Comparison of ENCODE assay signal across 16 cellular contexts in the genomic region with DNA sequence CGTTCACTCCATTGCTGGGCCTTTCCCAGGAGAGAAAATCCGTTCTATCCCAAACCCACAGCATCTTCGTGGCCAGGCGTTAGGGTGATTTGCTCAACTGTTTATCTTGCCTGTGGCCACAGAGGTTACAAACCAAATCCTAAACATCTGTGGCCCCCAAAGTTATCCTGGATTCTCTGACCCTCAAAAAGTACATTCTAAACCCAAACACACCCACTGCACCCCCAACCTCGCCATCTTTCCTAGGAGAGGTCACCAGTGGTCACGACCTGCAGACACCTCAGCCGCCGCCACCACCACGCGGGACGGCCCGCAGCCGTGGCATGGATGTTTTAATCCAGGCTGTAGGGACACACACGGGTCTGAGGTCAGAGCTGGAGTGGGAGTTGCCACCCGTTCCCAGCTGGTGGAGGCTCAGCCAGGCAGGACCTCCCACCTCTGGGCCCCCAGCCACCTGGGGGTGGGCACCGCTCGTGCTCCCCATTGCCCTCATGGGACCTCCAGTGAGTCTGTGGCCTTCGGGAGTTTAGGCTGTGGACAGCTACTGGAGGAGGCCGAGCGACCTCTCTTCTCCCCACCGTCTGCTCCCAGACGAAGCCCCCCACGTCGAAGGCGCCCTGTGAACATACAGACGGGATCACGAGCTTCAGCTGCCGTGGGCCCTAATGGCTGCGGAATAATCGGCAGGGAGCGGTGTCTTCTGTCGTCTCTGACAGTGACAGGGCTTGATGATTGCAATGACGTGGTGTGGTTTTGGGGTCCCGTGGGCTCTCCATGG.
"Had no signal": no experiment of that assay in that cellular context is flagged by ENCODE, and none has a peak within 500 bp of the region (broad histone marks: within the 10 kb centered on the region; RNA-seq: fewer than 3 reads in every experiment).

No MANE protein-coding gene starts in this region.

- H3K27ac Mint-ChIP-seq: activated CD4-positive, alpha-beta T cell treated with anti-CD3 and anti-CD28 coated beads for 36 hours; activated naive CD8-positive, alpha-beta T cell treated with anti-CD3 and anti-CD28 coated beads for 36 hours; naive thymus-derived CD8-positive, alpha-beta T cell; stimulated activated naive CD8-positive, alpha-beta T cell treated with anti-CD3 and anti-CD28 coated beads, Interleukin-15, amount 100 ng/mL, for 72 hours had no signal

- H3K4me1 Mint-ChIP-seq: activated CD4-positive, alpha-beta T cell treated with anti-CD3 and anti-CD28 coated beads for 36 hours; activated naive CD8-positive, alpha-beta T cell treated with anti-CD3 and anti-CD28 coated beads for 36 hours; naive thymus-derived CD8-positive, alpha-beta T cell; stimulated activated naive CD8-positive, alpha-beta T cell treated with anti-CD3 and anti-CD28 coated beads, Interleukin-15, amount 100 ng/mL, for 72 hours had no signal

- ATAC-seq: activated CD4-positive, alpha-beta T cell treated with anti-CD3 and anti-CD28 coated beads for 36 hours; naive thymus-derived CD8-positive, alpha-beta T cell had no signal

- H3K27me3 Mint-ChIP-seq: activated CD4-positive, alpha-beta T cell treated with anti-CD3 and anti-CD28 coated beads for 36 hours; activated naive CD8-positive, alpha-beta T cell treated with anti-CD3 and anti-CD28 coated beads for 36 hours; stimulated activated naive CD8-positive, alpha-beta T cell treated with anti-CD3 and anti-CD28 coated beads, Interleukin-15, amount 100 ng/mL, for 72 hours had no signal

- H3K27ac ChIP-seq: cardiac muscle cell, parathyroid adenoma, thoracic aorta, upper lobe of left lung had no signal

- H3K36me3 ChIP-seq: cardiac muscle cell, thoracic aorta, upper lobe of left lung had no signal

- DNase-seq: activated CD4-positive, alpha-beta T cell treated with anti-CD3 and anti-CD28 coated beads, Interleukin-2, amount 50 U/mL, for 48 hours; activated naive CD4-positive, alpha-beta T cell; activated naive CD8-positive, alpha-beta T cell treated with anti-CD3 and anti-CD28 coated beads for 36 hours; erythroblast; kidney glomerular epithelial cell; mesendoderm; naive thymus-derived CD8-positive, alpha-beta T cell; stimulated activated CD4-positive, alpha-beta T cell treated with anti-CD3 and anti-CD28 coated beads, Interleukin-2, amount 100 ng/mL, for 48 hours; stimulated activated naive CD8-positive, alpha-beta T cell treated with anti-CD3 and anti-CD28 coated beads, Interleukin-15, amount 100 ng/mL, for 72 hours; SW 1271; T-helper 2 cell had no signal

- H3K9me3 ChIP-seq: thoracic aorta, upper lobe of left lung had no signal

- H3K27me3 ChIP-seq: cardiac muscle cell, upper lobe of left lung had no signal

- H3K9ac ChIP-seq: parathyroid adenoma had no signal

- H3K9me3 Mint-ChIP-seq: activated naive CD8-positive, alpha-beta T cell treated with anti-CD3 and anti-CD28 coated beads for 36 hours; naive thymus-derived CD8-positive, alpha-beta T cell; stimulated activated naive CD8-positive, alpha-beta T cell treated with anti-CD3 and anti-CD28 coated beads, Interleukin-15, amount 100 ng/mL, for 72 hours had no signal

- H3K4me1 ChIP-seq: parathyroid adenoma, upper lobe of left lung had no signal

- H3K4me3 Mint-ChIP-seq: activated CD4-positive, alpha-beta T cell treated with anti-CD3 and anti-CD28 coated beads for 36 hours; activated naive CD8-positive, alpha-beta T cell treated with anti-CD3 and anti-CD28 coated beads for 36 hours; naive thymus-derived CD8-positive, alpha-beta T cell; stimulated activated naive CD8-positive, alpha-beta T cell treated with anti-CD3 and anti-CD28 coated beads, Interleukin-15, amount 100 ng/mL, for 72 hours had no signal

- H3K36me3 Mint-ChIP-seq: activated naive CD8-positive, alpha-beta T cell treated with anti-CD3 and anti-CD28 coated beads for 36 hours; naive thymus-derived CD8-positive, alpha-beta T cell had no signal

- H3K4me3 ChIP-seq: cardiac muscle cell, thoracic aorta, upper lobe of left lung had no signal
